6 cellular contexts compared by ENCODE assay signal in the genomic region with DNA sequence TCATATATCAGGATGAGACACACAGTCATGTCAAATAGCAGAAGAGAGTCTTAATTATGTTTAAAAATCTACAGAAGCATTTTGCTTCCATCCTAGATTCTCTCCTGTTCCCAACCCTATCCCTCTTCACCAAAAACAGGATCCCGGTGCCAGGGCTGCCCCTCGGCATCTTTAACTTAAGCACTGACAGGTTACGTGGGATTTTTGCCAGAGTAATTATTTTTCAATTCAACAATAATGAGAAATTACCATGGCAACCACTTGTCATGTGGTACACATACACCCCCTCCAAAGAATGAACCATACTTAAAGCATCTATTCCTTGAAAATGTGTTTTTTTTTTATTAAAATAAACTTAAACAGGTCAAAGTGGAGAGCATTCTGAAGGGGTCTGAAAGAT.
"Had no signal": no experiment of that assay in that cellular context is flagged by ENCODE, and none has a peak within 500 bp of the region (broad histone marks: within the 10 kb centered on the region; RNA-seq: fewer than 3 reads in every experiment).

No MANE protein-coding gene starts in this region.

- H3K4me3 ChIP-seq: K562 had no signal

- DNase-seq: IMR-90, KBM-7, KG1 had no signal

- H3K27ac ChIP-seq: HL-60 had no signal

- ATAC-seq: HepG2, K562 had no signal
